In genomic region chr18:37305084-37305483, GRCh38 we compare ENCODE assay signal across 18 cellular contexts.
A peak's percentile ranks its signal among the peaks of the same experiment; 100 is the strongest.
DNase-seq lines count a peak whose midpoint lies in the region; ATAC-seq and TF ChIP-seq lines count a peak whose summit lies in the region.
"Had no signal": no experiment of that assay in that cellular context is flagged by ENCODE, and none has a peak within 500 bp of the region (broad histone marks: within the 10 kb centered on the region; RNA-seq: fewer than 3 reads in every experiment).

No MANE protein-coding gene starts in this region.

- peak overlapping the region; percentile 41 for H3K27ac Mint-ChIP-seq in activated CD8-positive, alpha-beta memory T cell treated with anti-CD3 and anti-CD28 coated beads, Interleukin-2, amount 10 ng/mL, durations not matched to agents 7 days and 5 days
- H3K27ac Mint-ChIP-seq in neural crest cell (ENCODE audit: unreplicated experiment): peak overlapping the region; percentile 87
- H3K27ac Mint-ChIP-seq: CD4-positive, alpha-beta T cell; T-helper 2 cell treated with Interferon-gamma antibody and Interleukin-4, amounts not matched to agents 5 μg/mL and 100 μg/mL, for 36 hours had no signal

- H3K27me3 Mint-ChIP-seq in activated CD8-positive, alpha-beta memory T cell treated with anti-CD3 and anti-CD28 coated beads, Interleukin-2, amount 10 ng/mL, durations not matched to agents 7 days and 5 days: no peaks in the 10 kb centered on the region
- no peaks in the 10 kb centered on the region for H3K27me3 Mint-ChIP-seq in neural crest cell (ENCODE audit: low read depth)

- in situ Hi-C loops in GM13977 (cut with MboI; ENCODE audit: low pct_unique_long_range_greater_than_20kb, low sequenced_read_pairs, unreplicated experiment): no loop called here

- no peak for ATAC-seq in activated CD8-positive, alpha-beta memory T cell treated with anti-CD3 and anti-CD28 coated beads, Interleukin-2, amount 10 ng/mL, durations not matched to agents 7 days and 5 days
- ATAC-seq in HG03520 (IDR thresholded peaks at IDR 0.05; ENCODE audit: unreplicated experiment): no peak
- ATAC-seq: HepG2, K562, SK-N-SH treated with all-trans-retinoic acid at 6 μM for 48 hours had no signal

- H3K36me3 Mint-ChIP-seq in activated CD8-positive, alpha-beta memory T cell treated with anti-CD3 and anti-CD28 coated beads, Interleukin-2, amount 10 ng/mL, durations not matched to agents 7 days and 5 days: no peaks in the 10 kb centered on the region
- no peaks in the 10 kb centered on the region for H3K36me3 Mint-ChIP-seq in neural crest cell (ENCODE audit: low read depth)

- H3K4me1 Mint-ChIP-seq in activated CD8-positive, alpha-beta memory T cell treated with anti-CD3 and anti-CD28 coated beads, Interleukin-2, amount 10 ng/mL, durations not matched to agents 7 days and 5 days: no peaks in the 10 kb centered on the region
- H3K4me1 Mint-ChIP-seq in neural crest cell: peaks cover 13% of the 10 kb centered on the region

- CTCF ChIA-PET in activated CD8-positive, alpha-beta memory T cell treated with anti-CD3 and anti-CD28 coated beads, Interleukin-2, amount 10 ng/mL, durations not matched to agents 7 days and 5 days (lab: Charles Lee): no interaction called here

- TF ChIP-seq CTCF in neural crest cell (conservative IDR thresholded peaks at IDR 0.05) (no peak), GM13977 (IDR thresholded peaks at IDR 0.05; ENCODE audit: extremely low read depth, insufficient read depth, missing control alignments) (no peak)

- no peak overlapping the region for H3K4me3 Mint-ChIP-seq in activated CD8-positive, alpha-beta memory T cell treated with anti-CD3 and anti-CD28 coated beads, Interleukin-2, amount 10 ng/mL, durations not matched to agents 7 days and 5 days
- no peak overlapping the region for H3K4me3 Mint-ChIP-seq in neural crest cell
- H3K4me3 Mint-ChIP-seq: CD4-positive, alpha-beta T cell; T-helper 2 cell treated with Interferon-gamma antibody and Interleukin-4, amounts not matched to agents 5 μg/mL and 100 μg/mL, for 36 hours had no signal

- no peak for DNase-seq in activated CD8-positive, alpha-beta memory T cell treated with anti-CD3 and anti-CD28 coated beads, Interleukin-2, amount 10 ng/mL, durations not matched to agents 7 days and 5 days
- DNase-seq in activated CD8-positive, alpha-beta memory T cell treated with anti-CD3 and anti-CD28 coated beads for 24 hours: no peak
- DNase-seq in NCI-H2227 (lab: John Stamatoyannopoulos, UW; ENCODE audit: unreplicated experiment) (peak; percentile 68), neural crest cell (ENCODE audit: low read depth, low spot score) (no peak), HUDEP-2 (lab: John Stamatoyannopoulos, UW; ENCODE audit: unreplicated experiment in 76 of 76) (no peak), GM13977 (ENCODE audit: low spot score) (no peak)
- DNase-seq: Caco-2; CD4-positive, alpha-beta T cell; H7; MG63; NCI-H1436; NCI-H2081 treated with DMSO at 0.1 percent for 48 hours; NCI-H748 treated with DMSO at 0.1 percent for 48 hours had no signal

- no peaks in the 10 kb centered on the region for H3K9me3 Mint-ChIP-seq in activated CD8-positive, alpha-beta memory T cell treated with anti-CD3 and anti-CD28 coated beads, Interleukin-2, amount 10 ng/mL, durations not matched to agents 7 days and 5 days (ENCODE audit: low read depth)
- H3K9me3 Mint-ChIP-seq in neural crest cell: no peaks in the 10 kb centered on the region
- H3K9me3 Mint-ChIP-seq: CD4-positive, alpha-beta T cell; T-helper 2 cell treated with Interferon-gamma antibody and Interleukin-4, amounts not matched to agents 5 μg/mL and 100 μg/mL, for 36 hours had no signal
